14 cellular contexts compared by ENCODE assay signal in the genomic region with DNA sequence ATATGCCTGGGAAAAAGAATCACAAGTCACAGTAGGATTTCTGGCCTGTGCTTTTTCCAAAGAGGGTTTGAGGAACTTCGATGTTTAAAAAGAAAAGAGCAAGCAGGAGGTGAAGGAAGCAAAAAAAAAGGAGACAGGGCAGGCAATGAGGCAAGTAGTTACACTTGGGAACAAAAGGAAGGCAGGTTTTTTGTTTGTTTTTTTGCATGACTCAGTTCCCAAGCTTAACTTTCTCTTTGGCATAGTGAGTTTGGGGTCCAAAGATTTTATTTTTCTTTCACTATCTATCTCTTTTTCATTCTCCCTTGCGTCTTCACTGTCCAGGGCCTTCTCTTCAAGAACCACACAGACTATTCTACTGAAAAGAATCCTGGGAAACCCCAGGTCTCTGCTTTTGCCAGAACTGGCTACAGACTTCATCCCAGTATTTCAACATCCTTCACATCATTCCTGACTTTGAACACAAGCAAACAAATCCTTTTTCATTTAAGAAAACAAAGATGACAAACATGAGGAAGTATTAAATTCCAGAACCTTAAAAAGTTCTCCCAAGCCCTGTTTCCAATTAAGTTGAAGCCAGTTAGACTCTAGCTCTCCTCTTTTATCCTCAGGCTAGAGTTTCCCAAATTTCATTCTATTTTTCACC.
DNase-seq lines count a peak whose midpoint lies in the region; ATAC-seq and TF ChIP-seq lines count a peak whose summit lies in the region.
"Had no signal": no experiment of that assay in that cellular context is flagged by ENCODE, and none has a peak within 500 bp of the region (broad histone marks: within the 10 kb centered on the region; RNA-seq: fewer than 3 reads in every experiment).

No MANE protein-coding gene starts in this region.

- H3K27me3 ChIP-seq in DND-41 (ENCODE audit: insufficient read depth, low read length, poor library complexity) = no peaks in the 10 kb centered on the region
- H3K27me3 ChIP-seq in thyroid gland = no peaks in the 10 kb centered on the region

- no peak for DNase-seq in DND-41
- peak; percentile 35 for DNase-seq in SK-N-MC (ENCODE audit: low read depth, low spot score)
- DNase-seq in fibroblast of villous mesenchyme (ENCODE audit: low read depth) = peak; percentile 84
- DNase-seq in skeletal muscle cell (ENCODE audit: low read depth) = peak; percentile 34
- no peak for DNase-seq in DMS79 treated with DMSO at 0.1 percent for 48 hours (lab: John Stamatoyannopoulos, UW)
- DNase-seq in activated CD4-positive, alpha-beta T cell treated with anti-CD3 and anti-CD28 coated beads, Interleukin-2, amount 10 ng/mL, durations not matched to agents 7 days and 5 days = no peak
- DNase-seq in thyroid gland = no peak
- DNase-seq: effector CD4-positive, alpha-beta T cell; H9; mesendoderm; MV-4-11; stimulated activated CD4-positive, alpha-beta T cell treated with anti-CD3 and anti-CD28 coated beads, Interleukin-4, amount 100 ng/mL, for 1 hour; stimulated activated naive B cell treated with anti-CD40 and anti-IgM and Interleukin-4, amounts not matched to agents 10 μg/mL and 1 μg/mL and 100 μg/mL, for 72 hours had no signal

- ATAC-seq in DND-41 (ENCODE audit: insufficient read depth, low read depth) (no peak), HG02678 (IDR thresholded peaks at IDR 0.05; ENCODE audit: unreplicated experiment) (no peak)
- ATAC-seq: stimulated activated naive B cell treated with anti-CD40 and anti-IgM and Interleukin-4, amounts not matched to agents 10 μg/mL and 1 μg/mL and 100 μg/mL, for 72 hours had no signal

- H3K4me3 ChIP-seq in DND-41 (ENCODE audit: low read depth in 1 of 2, low read length in 2 of 2) (no peak overlapping the region), SK-N-MC (no peak overlapping the region), fibroblast of villous mesenchyme (ENCODE audit: low read depth, low read length) (no peak overlapping the region), skeletal muscle cell (ENCODE audit: low read depth, low read length) (no peak overlapping the region), thyroid gland (replicated peaks in 1 of 3) (no peak overlapping the region)

- H3K4me1 ChIP-seq in DND-41 (ENCODE audit: insufficient read depth, low read length) = no peaks in the 10 kb centered on the region
- H3K4me1 ChIP-seq in thyroid gland = no peaks in the 10 kb centered on the region

- H3K27ac Mint-ChIP-seq in activated CD4-positive, alpha-beta T cell treated with anti-CD3 and anti-CD28 coated beads, Interleukin-2, amount 10 ng/mL, durations not matched to agents 7 days and 5 days = no peak overlapping the region
- H3K27ac Mint-ChIP-seq: H9; stimulated activated naive B cell treated with anti-CD40 and anti-IgM and Interleukin-4, amounts not matched to agents 10 μg/mL and 1 μg/mL and 100 μg/mL, for 72 hours had no signal

- no peaks in the 10 kb centered on the region for H3K36me3 Mint-ChIP-seq in activated CD4-positive, alpha-beta T cell treated with anti-CD3 and anti-CD28 coated beads, Interleukin-2, amount 10 ng/mL, durations not matched to agents 7 days and 5 days (ENCODE audit: low read depth)
- H3K36me3 Mint-ChIP-seq: stimulated activated naive B cell treated with anti-CD40 and anti-IgM and Interleukin-4, amounts not matched to agents 10 μg/mL and 1 μg/mL and 100 μg/mL, for 72 hours had no signal

- H3K27me3 Mint-ChIP-seq in activated CD4-positive, alpha-beta T cell treated with anti-CD3 and anti-CD28 coated beads, Interleukin-2, amount 10 ng/mL, durations not matched to agents 7 days and 5 days = no peaks in the 10 kb centered on the region
- H3K27me3 Mint-ChIP-seq: stimulated activated naive B cell treated with anti-CD40 and anti-IgM and Interleukin-4, amounts not matched to agents 10 μg/mL and 1 μg/mL and 100 μg/mL, for 72 hours had no signal

- POLR2A ChIA-PET in activated CD4-positive, alpha-beta T cell treated with anti-CD3 and anti-CD28 coated beads, Interleukin-2, amount 10 ng/mL, durations not matched to agents 7 days and 5 days (lab: Charles Lee) = no interaction called here

- no peaks in the 10 kb centered on the region for H3K9me3 Mint-ChIP-seq in activated CD4-positive, alpha-beta T cell treated with anti-CD3 and anti-CD28 coated beads, Interleukin-2, amount 10 ng/mL, durations not matched to agents 7 days and 5 days

- H3K4me1 Mint-ChIP-seq in activated CD4-positive, alpha-beta T cell treated with anti-CD3 and anti-CD28 coated beads, Interleukin-2, amount 10 ng/mL, durations not matched to agents 7 days and 5 days = no peaks in the 10 kb centered on the region
- H3K4me1 Mint-ChIP-seq: stimulated activated naive B cell treated with anti-CD40 and anti-IgM and Interleukin-4, amounts not matched to agents 10 μg/mL and 1 μg/mL and 100 μg/mL, for 72 hours had no signal

- no peak overlapping the region for H3K4me2 ChIP-seq in DND-41 (ENCODE audit: insufficient read depth, low read length)

- 76 to 85% methylated on average over 2 of the region's 2 CpGs for WGBS in thyroid gland, 2 donors

- peak overlapping the region; percentile 45; the same call in 1 of the 2 replicates for H2AFZ ChIP-seq in DND-41 (ENCODE audit: low read depth, low read length)

- H3K36me3 ChIP-seq in DND-41 (ENCODE audit: insufficient read depth, low read length) (no peaks in the 10 kb centered on the region), SK-N-MC (ENCODE audit: insufficient read depth, low read length) (no peaks in the 10 kb centered on the region), thyroid gland (no peaks in the 10 kb centered on the region)

- H3K9me3 ChIP-seq in DND-41 (ENCODE audit: insufficient read depth, low read length, severe bottlenecking) (no peaks in the 10 kb centered on the region), SK-N-MC (ENCODE audit: low read depth, low read length) (no peaks in the 10 kb centered on the region), thyroid gland (no peaks in the 10 kb centered on the region)

- H3K79me2 ChIP-seq in DND-41 (ENCODE audit: insufficient read depth, low read length) = no peaks in the 10 kb centered on the region

- H3K27ac ChIP-seq in DND-41 (ENCODE audit: low read length) = no peak overlapping the region
- peak overlapping the region; percentile 55 for H3K27ac ChIP-seq in SK-N-MC
- no peak overlapping the region for H3K27ac ChIP-seq in thyroid gland

- TF ChIP-seq CTCF in DND-41 (IDR thresholded peaks at IDR 0.05; ENCODE audit: borderline replicate concordance, extremely low read depth, low read length, poor library complexity, severe bottlenecking) = no peak
- TF ChIP-seq CTCF in fibroblast of villous mesenchyme (IDR thresholded peaks at IDR 0.05; ENCODE audit: insufficient read depth, low read depth, low read length) = no peak
- TF ChIP-seq CTCF in thyroid gland (IDR thresholded peaks at IDR 0.05) = no peak

- H3K9ac ChIP-seq in DND-41 (ENCODE audit: low read depth, low read length) = no peak overlapping the region
- H3K9ac ChIP-seq in SK-N-MC (ENCODE audit: insufficient read length) = no peak overlapping the region

- H3K4me3 Mint-ChIP-seq in activated CD4-positive, alpha-beta T cell treated with anti-CD3 and anti-CD28 coated beads, Interleukin-2, amount 10 ng/mL, durations not matched to agents 7 days and 5 days = no peak overlapping the region
- H3K4me3 Mint-ChIP-seq: H9; stimulated activated naive B cell treated with anti-CD40 and anti-IgM and Interleukin-4, amounts not matched to agents 10 μg/mL and 1 μg/mL and 100 μg/mL, for 72 hours had no signal

- intact Hi-C loops in thyroid gland (cut with DNase I) = no loop called here

- H4K20me1 ChIP-seq in DND-41 (ENCODE audit: insufficient read depth, low read length) = no peaks in the 10 kb centered on the region

- no peak for TF ChIP-seq POLR2A in thyroid gland (IDR thresholded peaks at IDR 0.05)

- CTCF ChIA-PET in activated CD4-positive, alpha-beta T cell treated with anti-CD3 and anti-CD28 coated beads, Interleukin-2, amount 10 ng/mL, durations not matched to agents 7 days and 5 days (lab: Charles Lee) = no interaction called here

Comparison
In these comparisons a context has a peak if more than half of its experiments do, and no peak if none do; other contexts are left out.
1. DNase-seq: peak in SK-N-MC (single experiment), fibroblast of villous mesenchyme (single experiment) and skeletal muscle cell (single experiment); none in DND-41 (single experiment), DMS79 treated with DMSO at 0.1 percent for 48 hours (single experiment), activated CD4-positive, alpha-beta T cell treated with anti-CD3 and anti-CD28 coated beads, Interleukin-2, amount 10 ng/mL, durations not matched to agents 7 days and 5 days (single experiment) and thyroid gland (0 of 2).